Comparison of ENCODE assay signal across 8 cellular contexts in genomic region chr7:30026229-30027064, GRCh38. TPM values are rescaled to one million over a fixed set of nuclear protein-coding genes. Genes with fewer than 3 reads are reported as not detected.
DNase-seq lines count a peak whose midpoint lies in the region; ATAC-seq and TF ChIP-seq lines count a peak whose summit lies in the region.

Gene FKBP14, minus strand, starts transcription at chr7:30026702. Its CDS starts 194 bp downstream, at chr7:30026508.

- intact Hi-C loops in mucosa of descending colon (cut with DNase I, micrococcal nuclease): no loop called here

- no peaks in the 10 kb centered on the region for H3K36me3 ChIP-seq in mucosa of descending colon (ENCODE audit: low read depth)

- peaks cover 23% of the 10 kb centered on the region for H3K4me1 ChIP-seq in mucosa of descending colon (ENCODE audit: low read depth)

- peak; percentile 98 for DNase-seq in DMS114 treated with DMSO at 0.1 percent for 48 hours (lab: John Stamatoyannopoulos, UW; ENCODE audit: unreplicated experiment)
- peak; percentile 94 for DNase-seq in HuH-7.5 (ENCODE audit: low spot score)
- peak; percentile 98 for DNase-seq in OCI-M1 (lab: John Stamatoyannopoulos, UW)
- DNase-seq in activated T-cell treated with anti-CD3 and anti-CD28 coated beads, Interleukin-2, amount 50 U/mL, for 1 hour: peak; percentile 83
- DNase-seq in epithelial cell of proximal tubule (ENCODE audit: low read depth): peak; percentile 96
- DNase-seq in mucosa of descending colon: peak; percentile 95 to 98 (median 97)
- DNase-seq in stimulated activated CD8-positive, alpha-beta memory T cell treated with anti-CD3 and anti-CD28 coated beads, Interleukin-4, amount 100 ng/mL, for 1 hour (ENCODE audit: low read depth in 2 of 2, low spot score in 1 of 2): peak; percentile 67 to 82

- H3K9me3 ChIP-seq in mucosa of descending colon: no peaks in the 10 kb centered on the region

- ATAC-seq in GM21528 (IDR thresholded peaks at IDR 0.05; ENCODE audit: low FRiP score, unreplicated experiment): peak; percentile 73
- peak; percentile 89 for ATAC-seq in mucosa of descending colon

- TF ChIP-seq CTCF in epithelial cell of proximal tubule (conservative IDR thresholded peaks at IDR 0.05; ENCODE audit: low read depth, low read length): no peak
- TF ChIP-seq CTCF in mucosa of descending colon (IDR thresholded peaks at IDR 0.05): no peak

- H3K4me3 ChIP-seq in epithelial cell of proximal tubule (ENCODE audit: low read depth, low read length): peak within 1 kb of the TSS; percentile 68
- H3K4me3 ChIP-seq in mucosa of descending colon: peak within 1 kb of the TSS; percentile 12

RNA-seq across cellular contexts. Expression of gene FKBP14, which starts in this region (rescaled TPM):
- 7.8 and 12.6 TPM in 2 replicates for total RNA-seq in epithelial cell of proximal tubule
- 10 to 100 TPM in 2 of 3 donors, 1 to 10 TPM in 1; 8.9 to 13.4 (median 11.8) TPM for total RNA-seq in mucosa of descending colon

Comparison
In these comparisons a context has a peak if more than half of its experiments do, and no peak if none do; other contexts are left out.
1. Peak in every context shown above with its lines: DNase-seq, ATAC-seq and H3K4me3 ChIP-seq.